Comparison of ENCODE assay signal across 8 cellular contexts in genomic region chr1:183024352-183025337, GRCh38. TPM values are rescaled to one million over a fixed set of nuclear protein-coding genes. Genes with fewer than 3 reads are reported as not detected.
DNase-seq lines count a peak whose midpoint lies in the region; ATAC-seq, FAIRE-seq and TF ChIP-seq lines count a peak whose summit lies in the region.

No MANE protein-coding gene starts in this region.

- no peak for TF ChIP-seq CTCF in esophagus muscularis mucosa (IDR thresholded peaks at IDR 0.05)
- no peak for TF ChIP-seq CTCF in psoas muscle (IDR thresholded peaks at IDR 0.05)

- H3K4me3 ChIP-seq in esophagus muscularis mucosa = peak overlapping the region; percentile 80 to 97 (median 92)
- peak overlapping the region; percentile 89 for H3K4me3 ChIP-seq in psoas muscle

- DNase-seq in NCI-H82 (lab: John Stamatoyannopoulos, UW) (peak; percentile 68), NCI-H82 treated with DMSO at 0.1 percent for 48 hours (lab: John Stamatoyannopoulos, UW; ENCODE audit: unreplicated experiment) (no peak), RCC 7860 (ENCODE audit: low spot score) (peak; percentile 26), esophagus muscularis mucosa (ENCODE audit: extremely low spot score) (no peak), psoas muscle (no peak), NCI-H2196 treated with DMSO at 0.1 percent for 48 hours (lab: John Stamatoyannopoulos, UW; ENCODE audit: unreplicated experiment) (no peak), NCI-H1048 (lab: John Stamatoyannopoulos, UW) (no peak), NCI-H510A (lab: John Stamatoyannopoulos, UW) (no peak)

- peak overlapping the region; percentile 98 to 100 (median 100) for H3K27ac ChIP-seq in esophagus muscularis mucosa (replicated peaks in 1 of 4)
- H3K27ac ChIP-seq in psoas muscle = peak overlapping the region; percentile 100

- no peaks in the 10 kb centered on the region for H3K9me3 ChIP-seq in esophagus muscularis mucosa
- no peaks in the 10 kb centered on the region for H3K9me3 ChIP-seq in psoas muscle

- TF ChIP-seq EP300 in esophagus muscularis mucosa (IDR thresholded peaks at IDR 0.05) = no peak

- H3K4me1 ChIP-seq in esophagus muscularis mucosa (peaks cover 30 to 56% (median 52%) of the 10 kb centered on the region in 4 donors), psoas muscle (peaks cover 57% of the 10 kb centered on the region)

- H3K27me3 ChIP-seq in esophagus muscularis mucosa (no peaks in the 10 kb centered on the region), psoas muscle (ENCODE audit: insufficient read depth in 3 of 3, low read length in 2 of 3) (no peaks in the 10 kb centered on the region)

- FAIRE-seq in RCC 7860 (lab: Jason Lieb, UNC) = no peak

- peaks cover 0 to 5% (median 0%) of the 10 kb centered on the region in 4 donors for H3K36me3 ChIP-seq in esophagus muscularis mucosa
- peaks cover 0 to 5% of the 10 kb centered on the region in 2 donors for H3K36me3 ChIP-seq in psoas muscle (ENCODE audit: insufficient read depth in 1 of 2, low read depth in 1 of 2)

- 3% methylated on average over 14 of the region's 14 CpGs for WGBS in esophagus muscularis mucosa
- 1 to 5% (median 4%) methylated on average over 14 of the region's 14 CpGs for WGBS in psoas muscle, 3 donors

- no peak for TF ChIP-seq POLR2A in esophagus muscularis mucosa (IDR thresholded peaks at IDR 0.05; ENCODE audit: low read depth)

- ATAC-seq in psoas muscle = no peak

- intact Hi-C loops in esophagus muscularis mucosa (cut with DNase I) (loop anchor here (5.0 kb wide), 1 partner anchor 213 kb away; no protein-coding TSS in a partner anchor), psoas muscle (cut with DNase I) (loop anchor here (5.0 kb wide), 2 partner anchors 62 to 78 kb away; no protein-coding TSS in a partner anchor)

RNA-seq across cellular contexts. Expression of gene LAMC1, which starts 1.4 kb away (rescaled TPM):
- 100 to 1,000 TPM; 387 to 474 (median 408) TPM for total RNA-seq in esophagus muscularis mucosa
- 10 to 100 TPM; 71.4 to 94.4 (median 80.5) TPM for total RNA-seq in psoas muscle
- polyA plus RNA-seq in psoas muscle = 10 to 100 TPM; 28.0 to 39.6 (median 30.5) TPM

Comparison
In these comparisons a context has a peak if more than half of its experiments do, and no peak if none do; other contexts are left out.
1. DNase-seq: peak in NCI-H82 (single experiment) and RCC 7860 (single experiment); none in NCI-H82 treated with DMSO at 0.1 percent for 48 hours (single experiment), esophagus muscularis mucosa (single experiment), psoas muscle (0 of 2), NCI-H2196 treated with DMSO at 0.1 percent for 48 hours (single experiment), NCI-H1048 (single experiment) and NCI-H510A (single experiment).
2. RNA of gene LAMC1, which starts 1.4 kb away (total RNA-seq): 387 to 474 TPM in esophagus muscularis mucosa; 71.4 to 94.4 TPM in psoas muscle; every median in the first group is over 4 times any median in the second.